ENCODE assay signal across 3 cellular contexts in genomic region chr5:131716650-131717049, GRCh38.
A peak's percentile ranks its signal among the peaks of the same experiment; 100 is the strongest.
TF ChIP-seq lines count a peak whose summit lies in the region.

No MANE protein-coding gene starts in this region.

TF ChIP-seq in HepG2, 621 proteins besides CTCF, POLR2A, EP300 and RAD21:
- TF ChIP-seq NCOA1 (CRISPR knock-in tag; IDR thresholded peaks at IDR 0.05), result no peak
- no peak; the same call in 1 of the 2 replicates for TF ChIP-seq ZBTB40 (IDR thresholded peaks at IDR 0.05)
- peak; percentile 24; the same call in 1 of the 2 replicates for TF ChIP-seq ZBTB40 (CRISPR knock-in tag; IDR thresholded peaks at IDR 0.05)
TF ChIP-seq in HepG2: peak in this region for 1.

TF ChIP-seq in GM12878, 131 proteins besides CTCF, POLR2A, EP300 and RAD21:
- TF ChIP-seq ZBTB40 (IDR thresholded peaks at IDR 0.05; ENCODE audit: borderline replicate concordance), result peak; percentile 64
- no peak for TF ChIP-seq SREBF1 (IDR thresholded peaks at IDR 0.05; ENCODE audit: low read length)

TF ChIP-seq in K562, 482 proteins besides CTCF, POLR2A, EP300 and RAD21:
- TF ChIP-seq GABPA (tag; conservative IDR thresholded peaks at IDR 0.05; ENCODE audit: low read depth) (no peak), ZBTB40 (IDR thresholded peaks at IDR 0.05) (peak; percentile 86), ZBTB40 (CRISPR knock-in tag; IDR thresholded peaks at IDR 0.05) (no peak)
